ENCODE assay signal across 12 cellular contexts in the genomic region with DNA sequence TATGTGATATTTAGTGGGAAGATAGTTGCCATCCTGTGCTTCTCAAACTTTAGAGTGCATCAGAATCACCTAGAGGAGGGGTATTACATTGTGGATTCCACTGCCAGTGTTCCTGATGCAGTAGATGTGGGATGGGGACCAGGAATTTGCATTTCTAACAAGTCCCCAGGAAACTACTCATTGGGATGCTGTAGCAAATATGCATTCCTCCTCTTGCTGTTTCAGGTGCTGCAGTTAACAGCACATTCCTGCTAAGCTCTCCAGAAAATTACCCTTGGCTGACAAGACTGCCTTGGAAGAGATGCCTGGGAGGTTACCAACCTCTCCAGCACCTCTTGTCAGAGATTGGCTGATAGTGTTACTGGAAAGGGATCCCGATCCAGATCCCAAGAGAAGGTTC.
A peak's percentile ranks its signal among the peaks of the same experiment; 100 is the strongest.
DNase-seq lines count a peak whose midpoint lies in the region; ATAC-seq and TF ChIP-seq lines count a peak whose summit lies in the region.
"Had no signal": no experiment of that assay in that cellular context is flagged by ENCODE, and none has a peak within 500 bp of the region (broad histone marks: within the 10 kb centered on the region; RNA-seq: fewer than 3 reads in every experiment).

No MANE protein-coding gene starts in this region.

- H3K27ac ChIP-seq in HUES48 (ENCODE audit: low read depth, low read length) (peak overlapping the region; percentile 73), endodermal cell (ENCODE audit: low read depth, low read length) (no peak overlapping the region), iPS-18a (ENCODE audit: low read length) (peak overlapping the region; percentile 30), Peyer's patch (no peak overlapping the region)

- no peak for TF ChIP-seq POLR2A in Peyer's patch (IDR thresholded peaks at IDR 0.05)

- 74 to 100% methylated on average over 1 of the region's 1 CpG for WGBS in endodermal cell (ENCODE audit: insufficient coverage in 1 of 2, insufficient read length in 1 of 2), 2 experiments

- TF ChIP-seq CTCF in endodermal cell (conservative IDR thresholded peaks at IDR 0.05), result no peak
- TF ChIP-seq CTCF in nephron progenitor cell (IDR thresholded peaks at IDR 0.05), result no peak
- TF ChIP-seq CTCF in Peyer's patch (IDR thresholded peaks at IDR 0.05), result no peak

- H3K9ac ChIP-seq in HUES48 (ENCODE audit: low read depth, low read length), result no peak overlapping the region
- no peak overlapping the region for H3K9ac ChIP-seq in endodermal cell (ENCODE audit: extremely low read depth, low read length, poor library complexity, severe bottlenecking)
- no peak overlapping the region for H3K9ac ChIP-seq in iPS-18a (ENCODE audit: low read length)

- H3K9me3 Mint-ChIP-seq in endodermal cell (peaks cover 41% of the 10 kb centered on the region), nephron progenitor cell (peaks cover 27% of the 10 kb centered on the region)

- H3K4me1 Mint-ChIP-seq in endodermal cell, result peaks cover 16% of the 10 kb centered on the region
- peaks cover 13% of the 10 kb centered on the region for H3K4me1 Mint-ChIP-seq in nephron progenitor cell
- H3K4me1 Mint-ChIP-seq: B cell had no signal

- H3K9me3 ChIP-seq in HUES48 (ENCODE audit: control insufficient read depth, insufficient read depth, low read length) (peaks cover 21% of the 10 kb centered on the region), endodermal cell (ENCODE audit: control insufficient read depth, low read length) (peaks cover 52% of the 10 kb centered on the region), iPS-18a (ENCODE audit: control insufficient read depth, low read depth, low read length) (peaks cover 18% of the 10 kb centered on the region), Peyer's patch (no peaks in the 10 kb centered on the region)

- H3K4me3 ChIP-seq in HUES48 (ENCODE audit: low read depth, low read length) (no peak overlapping the region), endodermal cell (ENCODE audit: low read length) (peak overlapping the region; percentile 26), iPS-18a (ENCODE audit: low read length) (peak overlapping the region; percentile 5), Peyer's patch (no peak overlapping the region)

- no peaks in the 10 kb centered on the region for H3K36me3 ChIP-seq in HUES48 (ENCODE audit: control insufficient read depth, insufficient read depth, low read length)
- H3K36me3 ChIP-seq in endodermal cell (ENCODE audit: control insufficient read depth, insufficient read depth, low read length), result no peaks in the 10 kb centered on the region
- H3K36me3 ChIP-seq in iPS-18a (ENCODE audit: control insufficient read depth, low read depth, low read length), result no peaks in the 10 kb centered on the region
- H3K36me3 ChIP-seq in Peyer's patch, result no peaks in the 10 kb centered on the region

- no peak overlapping the region for H3K27ac Mint-ChIP-seq in endodermal cell
- peak overlapping the region; percentile 40 for H3K27ac Mint-ChIP-seq in nephron progenitor cell
- H3K27ac Mint-ChIP-seq: B cell; CD4-positive, alpha-beta T cell had no signal

- no peak for ATAC-seq in HG03159 (IDR thresholded peaks at IDR 0.05; ENCODE audit: unreplicated experiment)

- peaks cover 2% of the 10 kb centered on the region for H3K27me3 Mint-ChIP-seq in endodermal cell (ENCODE audit: insufficient read depth)
- H3K27me3 Mint-ChIP-seq in nephron progenitor cell (ENCODE audit: low read depth, poor library complexity), result peaks cover 7% of the 10 kb centered on the region
- H3K27me3 Mint-ChIP-seq: B cell; CD4-positive, alpha-beta T cell had no signal

- H3K27me3 ChIP-seq in HUES48 (ENCODE audit: control insufficient read depth, insufficient read depth, low read length) (no peaks in the 10 kb centered on the region), endodermal cell (ENCODE audit: control insufficient read depth, insufficient read depth, low read length, poor library complexity, severe bottlenecking) (no peaks in the 10 kb centered on the region), iPS-18a (ENCODE audit: control insufficient read depth, insufficient read depth, low read length) (no peaks in the 10 kb centered on the region), Peyer's patch (no peaks in the 10 kb centered on the region)

- H3K36me3 Mint-ChIP-seq in endodermal cell (ENCODE audit: low read depth), result peaks cover 8% of the 10 kb centered on the region
- peaks cover 21% of the 10 kb centered on the region for H3K36me3 Mint-ChIP-seq in nephron progenitor cell (ENCODE audit: low read depth)

- DNase-seq in endodermal cell, result peak; percentile 59
- no peak for DNase-seq in nephron progenitor cell
- no peak for DNase-seq in mucosa of gallbladder (ENCODE audit: low spot score)
- no peak for DNase-seq in Peyer's patch
- DNase-seq: C1 segment of cervical spinal cord; Calu3; CD4-positive, alpha-beta T cell; DMS 273 treated with DMSO at 0.1 percent for 48 hours had no signal

- H3K4me3 Mint-ChIP-seq in endodermal cell, result no peak overlapping the region
- H3K4me3 Mint-ChIP-seq in nephron progenitor cell, result no peak overlapping the region
- H3K4me3 Mint-ChIP-seq: B cell; CD4-positive, alpha-beta T cell had no signal

- H3K4me1 ChIP-seq in HUES48 (ENCODE audit: control insufficient read depth, insufficient read depth, low read length), result peaks cover 18% of the 10 kb centered on the region
- H3K4me1 ChIP-seq in endodermal cell (ENCODE audit: control insufficient read depth, insufficient read depth, low read length), result no peaks in the 10 kb centered on the region
- H3K4me1 ChIP-seq in iPS-18a (ENCODE audit: control insufficient read depth, low read depth, low read length), result peaks cover 21% of the 10 kb centered on the region
- H3K4me1 ChIP-seq in Peyer's patch, result no peaks in the 10 kb centered on the region

Comparison
In these comparisons a context has a peak if more than half of its experiments do, and no peak if none do; other contexts are left out.
1. H3K27ac ChIP-seq: peak in HUES48 (single experiment) and iPS-18a (single experiment); none in endodermal cell (single experiment) and Peyer's patch (0 of 4).
2. H3K4me3 ChIP-seq: peak in endodermal cell (single experiment) and iPS-18a (single experiment); none in HUES48 (single experiment) and Peyer's patch (0 of 4).